Comparison of ENCODE assay signal across 22 cellular contexts in genomic region chr6:133995296-133995695, GRCh38. TPM values are rescaled to one million over a fixed set of nuclear protein-coding genes. Genes with fewer than 3 reads are reported as not detected.
DNase-seq lines count a peak whose midpoint lies in the region; ATAC-seq and TF ChIP-seq lines count a peak whose summit lies in the region.
"Had no signal": no experiment of that assay in that cellular context is flagged by ENCODE, and none has a peak within 500 bp of the region (broad histone marks: within the 10 kb centered on the region; RNA-seq: fewer than 3 reads in every experiment).

No MANE protein-coding gene starts in this region.

- H3K79me2 ChIP-seq in hepatocyte = no peaks in the 10 kb centered on the region

- peak; percentile 46 for DNase-seq in EH (ENCODE audit: low read depth)
- DNase-seq in hepatocyte (ENCODE audit: low spot score) = no peak
- DNase-seq in renal cortical epithelial cell (ENCODE audit: low read depth) = peak; percentile 29
- no peak for DNase-seq in T-helper 9 cell
- DNase-seq in NCI-H128 (lab: John Stamatoyannopoulos, UW; ENCODE audit: unreplicated experiment) = no peak
- DNase-seq: ACHN; CD4-positive, alpha-beta T cell; COR-L47; DMS 273 treated with DMSO at 0.1 percent for 48 hours; DMS79 treated with DMSO at 0.1 percent for 48 hours; NCI-H1092 treated with DMSO at 0.1 percent for 48 hours; NCI-H2029 treated with DMSO at 0.1 percent for 48 hours; NCI-H345; NCI-H524 treated with DMSO at 0.1 percent for 48 hours; NCI-H82; Peyer's patch had no signal

- H3K4me1 ChIP-seq in hepatocyte (ENCODE audit: insufficient read depth) = peaks cover 16% of the 10 kb centered on the region
- H3K4me1 ChIP-seq: BLaER1, Peyer's patch had no signal

- H3K27me3 ChIP-seq in hepatocyte = no peaks in the 10 kb centered on the region
- H3K27me3 ChIP-seq: BLaER1, Peyer's patch had no signal

- no peak overlapping the region for H2AFZ ChIP-seq in hepatocyte

- H3K36me3 ChIP-seq in hepatocyte (replicated peaks; ENCODE audit: insufficient read depth, low read depth) = no peaks in the 10 kb centered on the region
- H3K36me3 ChIP-seq: Peyer's patch had no signal

- TF ChIP-seq CTCF in VCaP (conservative IDR thresholded peaks at IDR 0.05) (no peak), hepatocyte (IDR thresholded peaks at IDR 0.05; ENCODE audit: poor library complexity) (no peak)

- 63% methylated on average over 3 of the region's 3 CpGs for WGBS in hepatocyte (ENCODE audit: low lambda C conversion rate, missing lambda C conversion rate)

- H3K9me3 ChIP-seq in hepatocyte (ENCODE audit: low read depth) = no peaks in the 10 kb centered on the region
- H3K9me3 ChIP-seq: BLaER1, Peyer's patch had no signal

- no peaks in the 10 kb centered on the region for H3K9me2 ChIP-seq in hepatocyte (replicated peaks; ENCODE audit: insufficient read depth)

- ATAC-seq in HG02763 (IDR thresholded peaks at IDR 0.05; ENCODE audit: unreplicated experiment) = no peak
- ATAC-seq: SK-N-SH treated with all-trans-retinoic acid at 6 μM for 48 hours had no signal

- H3K27ac ChIP-seq in VCaP = peak overlapping the region; percentile 57
- peak overlapping the region; percentile 39 for H3K27ac ChIP-seq in hepatocyte
- H3K27ac ChIP-seq: BLaER1, HL-60, KMS-11, Peyer's patch had no signal

- no peak overlapping the region for H3K4me3 ChIP-seq in hepatocyte
- H3K4me3 ChIP-seq: BLaER1, Peyer's patch had no signal

- H3K4me2 ChIP-seq in hepatocyte = peak overlapping the region; percentile 42
- H3K4me2 ChIP-seq: BLaER1, KMS-11 had no signal

- H4K20me1 ChIP-seq in hepatocyte (ENCODE audit: insufficient read depth, poor library complexity, severe bottlenecking) = no peaks in the 10 kb centered on the region
- H4K20me1 ChIP-seq: BLaER1 had no signal

RNA-seq across cellular contexts. Expression of gene TBPL1, which starts 42.3 kb away (rescaled TPM):
- 26.2 and 38.1 TPM in 2 replicates for total RNA-seq in hepatocyte
- 36.8 and 38.8 TPM in 2 replicates for polyA plus RNA-seq in hepatocyte
- 16.5 and 23.5 TPM in 2 replicates for total RNA-seq in renal cortical epithelial cell

RNA-seq across cellular contexts. Expression of gene SLC2A12, which starts 57.1 kb away (rescaled TPM):
- total RNA-seq in hepatocyte (2.5 and 2.9 TPM in 2 replicates), renal cortical epithelial cell (1.8 and 3.6 TPM in 2 replicates)
- polyA plus RNA-seq in hepatocyte = 0.86 and 1.1 TPM in 2 replicates
- total RNA-seq: CD4-positive, alpha-beta T cell had no signal

Comparison
In these comparisons a context has a peak if more than half of its experiments do, and no peak if none do; other contexts are left out.
1. DNase-seq: peak in EH (single experiment) and renal cortical epithelial cell (single experiment); none in hepatocyte (single experiment), T-helper 9 cell (single experiment) and NCI-H128 (single experiment).